ENCODE assay signal across 1 cellular context in genomic region chr11:133157180-133157579, GRCh38.
TF ChIP-seq lines count a peak whose summit lies in the region.

No MANE protein-coding gene starts in this region.

TF ChIP-seq in GM12878, 131 proteins besides CTCF, POLR2A, EP300 and RAD21 (continued from another document):
- no peak for TF ChIP-seq ZNF592 (IDR thresholded peaks at IDR 0.05)
- TF ChIP-seq SIN3A (IDR thresholded peaks at IDR 0.05; ENCODE audit: low read depth, low read length), result no peak
- TF ChIP-seq HDGF (IDR thresholded peaks at IDR 0.05), result no peak
- no peak for TF ChIP-seq STAT1 (conservative IDR thresholded peaks at IDR 0.05)
- no peak for TF ChIP-seq RUNX3 (IDR thresholded peaks at IDR 0.05; ENCODE audit: low read length)
- TF ChIP-seq CBFB (IDR thresholded peaks at IDR 0.05; ENCODE audit: low read depth), result no peak
- TF ChIP-seq FOS (IDR thresholded peaks at IDR 0.05; ENCODE audit: borderline replicate concordance, extremely low read depth, insufficient read length), result no peak
- TF ChIP-seq CHD1 (IDR thresholded peaks at IDR 0.05; ENCODE audit: low read depth, low read length), result no peak
- no peak for TF ChIP-seq NR2C1 (IDR thresholded peaks at IDR 0.05)
- TF ChIP-seq RFX5 (IDR thresholded peaks at IDR 0.05; ENCODE audit: low read depth, low read length), result no peak
- no peak for TF ChIP-seq CHD4 (IDR thresholded peaks at IDR 0.05)
- no peak for TF ChIP-seq EED (IDR thresholded peaks at IDR 0.05; ENCODE audit: low read depth)
- TF ChIP-seq NFIC (IDR thresholded peaks at IDR 0.05; ENCODE audit: low read depth, low read length), result no peak
